23 cellular contexts compared by ENCODE assay signal in genomic region chr19:46892252-46893179, GRCh38. TPM values are rescaled to one million over a fixed set of nuclear protein-coding genes. Genes with fewer than 3 reads are reported as not detected.
DNase-seq lines count a peak whose midpoint lies in the region; ATAC-seq and TF ChIP-seq lines count a peak whose summit lies in the region.
"Had no signal": no experiment of that assay in that cellular context is flagged by ENCODE, and none has a peak within 500 bp of the region (broad histone marks: within the 10 kb centered on the region; RNA-seq: fewer than 3 reads in every experiment).

No MANE protein-coding gene starts in this region.

- no peaks in the 10 kb centered on the region for H3K9me3 ChIP-seq in Karpas-422 (ENCODE audit: low read length)
- no peaks in the 10 kb centered on the region for H3K9me3 ChIP-seq in vagina
- H3K9me3 ChIP-seq: psoas muscle, tibial artery had no signal

- H3K9me3 Mint-ChIP-seq in activated B cell treated with CpG ODN at 0.5 μM for 24 hours: peaks cover under 1% of the 10 kb centered on the region
- H3K9me3 Mint-ChIP-seq in stimulated activated memory B cell treated with anti-CD40 and anti-IgM and Interleukin-4, amounts not matched to agents 10 μg/mL and 1 μg/mL and 100 μg/mL, for 72 hours: no peaks in the 10 kb centered on the region
- H3K9me3 Mint-ChIP-seq: activated T-helper 2 cell treated with anti-CD3 and anti-CD28 coated beads, Interferon-gamma antibody, Interleukin-2, Interleukin-4, amounts not matched to agents 10 μg/mL and 5 μg/mL and 100 μg/mL, durations not matched to agents 14 hours and 24 hours and 36 hours; natural killer cell; stimulated activated effector memory CD8-positive, alpha-beta T cell treated with anti-CD3 and anti-CD28 coated beads, Interleukin-12 subunit alpha, Interleukin-12 subunit beta, amount 100 ng/mL, for 72 hours had no signal

- H3K79me2 ChIP-seq in Karpas-422 (ENCODE audit: low read length): peaks cover 96% of the 10 kb centered on the region

- ATAC-seq in activated B cell treated with CpG ODN at 0.5 μM for 24 hours (ENCODE audit: low read depth) (peak; percentile 84), HG02970 (IDR thresholded peaks at IDR 0.05; ENCODE audit: low FRiP score, unreplicated experiment) (no peak)
- peak; percentile 84 for ATAC-seq in stimulated activated memory B cell treated with anti-CD40 and anti-IgM and Interleukin-4, amounts not matched to agents 10 μg/mL and 1 μg/mL and 100 μg/mL, for 72 hours
- ATAC-seq: activated CD4-positive, CD25-positive, alpha-beta regulatory T cell treated with anti-CD3 and anti-CD28 coated beads, Interleukin-2, amount 50 U/mL, for 24 hours; natural killer cell; psoas muscle; stimulated activated effector memory CD8-positive, alpha-beta T cell treated with anti-CD3 and anti-CD28 coated beads, Interleukin-12 subunit alpha, Interleukin-12 subunit beta, amount 100 ng/mL, for 72 hours had no signal

- H3K27me3 ChIP-seq in Karpas-422 (ENCODE audit: low read length): no peaks in the 10 kb centered on the region
- H3K27me3 ChIP-seq in vagina: no peaks in the 10 kb centered on the region
- H3K27me3 ChIP-seq: cardiac muscle cell, tibial artery had no signal

- H3K4me3 ChIP-seq in Karpas-422 (ENCODE audit: low read length): peak overlapping the region; percentile 46
- H3K4me3 ChIP-seq in vagina: no peak overlapping the region
- H3K4me3 ChIP-seq: cardiac muscle cell, psoas muscle, tibial artery had no signal

- POLR2A ChIA-PET in activated B cell treated with CpG ODN at 0.5 μM for 24 hours (lab: Charles Lee): interaction anchor here (0.6 to 0.7 kb wide), 4 partner anchors 13 to 1891 kb away, joined by 4 to 6 read pairs (median 6); partner anchors contain the start of gene RELB

- no peak overlapping the region; the same call in 1 of the 2 replicates for H2AFZ ChIP-seq in Karpas-422 (ENCODE audit: low read length)

- H3K4me1 ChIP-seq in Karpas-422 (ENCODE audit: low read length) (peaks cover 89% of the 10 kb centered on the region), vagina (peaks cover 38% of the 10 kb centered on the region)

- peaks cover 1% of the 10 kb centered on the region for H3K36me3 Mint-ChIP-seq in activated B cell treated with CpG ODN at 0.5 μM for 24 hours (ENCODE audit: low read depth)
- no peaks in the 10 kb centered on the region for H3K36me3 Mint-ChIP-seq in stimulated activated memory B cell treated with anti-CD40 and anti-IgM and Interleukin-4, amounts not matched to agents 10 μg/mL and 1 μg/mL and 100 μg/mL, for 72 hours
- H3K36me3 Mint-ChIP-seq: natural killer cell; stimulated activated effector memory CD8-positive, alpha-beta T cell treated with anti-CD3 and anti-CD28 coated beads, Interleukin-12 subunit alpha, Interleukin-12 subunit beta, amount 100 ng/mL, for 72 hours had no signal

- peak overlapping the region; percentile 45 for H3K4me3 Mint-ChIP-seq in activated B cell treated with CpG ODN at 0.5 μM for 24 hours
- peak overlapping the region; percentile 48 for H3K4me3 Mint-ChIP-seq in stimulated activated memory B cell treated with anti-CD40 and anti-IgM and Interleukin-4, amounts not matched to agents 10 μg/mL and 1 μg/mL and 100 μg/mL, for 72 hours
- H3K4me3 Mint-ChIP-seq: natural killer cell; stimulated activated effector memory CD8-positive, alpha-beta T cell treated with anti-CD3 and anti-CD28 coated beads, Interleukin-12 subunit alpha, Interleukin-12 subunit beta, amount 100 ng/mL, for 72 hours had no signal

- H3K9me2 ChIP-seq in Karpas-422 (replicated peaks; ENCODE audit: insufficient read depth, low read length): no peaks in the 10 kb centered on the region

- TF ChIP-seq CTCF in activated B cell treated with CpG ODN at 0.5 μM for 24 hours (IDR thresholded peaks at IDR 0.05) (no peak), vagina (IDR thresholded peaks at IDR 0.05) (no peak)

- peaks cover 59% of the 10 kb centered on the region for H3K4me1 Mint-ChIP-seq in activated B cell treated with CpG ODN at 0.5 μM for 24 hours
- peaks cover 62% of the 10 kb centered on the region for H3K4me1 Mint-ChIP-seq in stimulated activated memory B cell treated with anti-CD40 and anti-IgM and Interleukin-4, amounts not matched to agents 10 μg/mL and 1 μg/mL and 100 μg/mL, for 72 hours

- DNase-seq in NCI-H345 (lab: John Stamatoyannopoulos, UW) (peak; percentile 22), NCI-H345 treated with DMSO at 0.1 percent for 48 hours (lab: John Stamatoyannopoulos, UW; ENCODE audit: unreplicated experiment) (no peak), Karpas-422 (peak; percentile 77), activated B cell treated with CpG ODN at 0.5 μM for 24 hours (no peak), vagina (ENCODE audit: extremely low spot score in 2 of 2) (no peak), NCI-H69 (lab: John Stamatoyannopoulos, UW) (no peak)
- DNase-seq: 8988T; effector CD8-positive, alpha-beta T cell; head of caudate nucleus; islet precursor cell; mammary epithelial cell; MV-4-11; natural killer cell; psoas muscle; SHP77 treated with DMSO at 0.1 percent for 48 hours; T-helper 2 cell; tibial artery had no signal

- peak overlapping the region; percentile 43 for H3K27ac Mint-ChIP-seq in activated B cell treated with CpG ODN at 0.5 μM for 24 hours
- H3K27ac Mint-ChIP-seq in stimulated activated memory B cell treated with anti-CD40 and anti-IgM and Interleukin-4, amounts not matched to agents 10 μg/mL and 1 μg/mL and 100 μg/mL, for 72 hours: peak overlapping the region; percentile 40
- H3K27ac Mint-ChIP-seq: activated T-helper 2 cell treated with anti-CD3 and anti-CD28 coated beads, Interferon-gamma antibody, Interleukin-2, Interleukin-4, amounts not matched to agents 10 μg/mL and 5 μg/mL and 100 μg/mL, durations not matched to agents 14 hours and 24 hours and 36 hours; natural killer cell; stimulated activated effector memory CD8-positive, alpha-beta T cell treated with anti-CD3 and anti-CD28 coated beads, Interleukin-12 subunit alpha, Interleukin-12 subunit beta, amount 100 ng/mL, for 72 hours had no signal

- H3K36me3 ChIP-seq in Karpas-422 (ENCODE audit: insufficient read depth, low read length) (peaks cover 3% of the 10 kb centered on the region; the same call in 1 of the 2 replicates), vagina (no peaks in the 10 kb centered on the region)
- H3K36me3 ChIP-seq: cardiac muscle cell, tibial artery had no signal

- H4K20me1 ChIP-seq in Karpas-422 (ENCODE audit: insufficient read depth, low read depth, low read length): no peaks in the 10 kb centered on the region

- H3K4me2 ChIP-seq in Karpas-422 (ENCODE audit: low read depth, low read length, poor library complexity, severe bottlenecking): peak overlapping the region; percentile 77

- no peak for TF ChIP-seq POLR2A in vagina (IDR thresholded peaks at IDR 0.05)

- peak overlapping the region; percentile 46 for H3K9ac ChIP-seq in Karpas-422 (ENCODE audit: low read length)

- peak overlapping the region; percentile 89 for H3K27ac ChIP-seq in Karpas-422 (ENCODE audit: low read length)
- no peak overlapping the region for H3K27ac ChIP-seq in vagina
- H3K27ac ChIP-seq: cardiac muscle cell, psoas muscle, tibial artery had no signal

- intact Hi-C loops in activated B cell treated with CpG ODN at 0.5 μM for 24 hours (cut with micrococcal nuclease): no loop called here
- intact Hi-C loops in vagina (cut with DNase I): no loop called here

- H3K27me3 Mint-ChIP-seq in activated B cell treated with CpG ODN at 0.5 μM for 24 hours: no peaks in the 10 kb centered on the region
- H3K27me3 Mint-ChIP-seq in stimulated activated memory B cell treated with anti-CD40 and anti-IgM and Interleukin-4, amounts not matched to agents 10 μg/mL and 1 μg/mL and 100 μg/mL, for 72 hours: no peaks in the 10 kb centered on the region

- CTCF ChIA-PET in activated B cell treated with CpG ODN at 0.5 μM for 24 hours (lab: Charles Lee): interaction anchor here (1.0 kb wide), 1 partner anchor 40 kb away, joined by 3 read pairs; no protein-coding TSS in a partner anchor

RNA-seq across cellular contexts. Expression of gene ARHGAP35, which starts 31.7 kb away (rescaled TPM):
- 19.7 and 30.4 TPM in 2 replicates for total RNA-seq in Karpas-422 (2014; rRNA removed; shearing (Covaris generic); ENCODE audit: low replicate concordance)
- total RNA-seq in activated B cell treated with CpG ODN at 0.5 μM for 24 hours: 20.3 and 25.6 TPM in 2 replicates
- total RNA-seq in vagina: 42.5 TPM

RNA-seq across cellular contexts. Expression of gene AP2S1, which starts 41.9 kb away (rescaled TPM):
- total RNA-seq in Karpas-422 (2014; rRNA removed; shearing (Covaris generic); ENCODE audit: low replicate concordance): 63.7 and 85.5 TPM in 2 replicates
- total RNA-seq in activated B cell treated with CpG ODN at 0.5 μM for 24 hours (74.7 and 81.3 TPM in 2 replicates), vagina (75.9 TPM)

Comparison
In these comparisons a context has a peak if more than half of its experiments do, and no peak if none do; other contexts are left out.
1. DNase-seq: peak in NCI-H345 (single experiment) and Karpas-422 (single experiment); none in NCI-H345 treated with DMSO at 0.1 percent for 48 hours (single experiment), activated B cell treated with CpG ODN at 0.5 μM for 24 hours (single experiment), vagina (0 of 2) and NCI-H69 (single experiment).